In genomic region chr5:6462671-6463070, GRCh38 we compare ENCODE assay signal across 20 cellular contexts. TPM values are rescaled to one million over a fixed set of nuclear protein-coding genes. Genes with fewer than 3 reads are reported as not detected.
DNase-seq lines count a peak whose midpoint lies in the region; ATAC-seq and TF ChIP-seq lines count a peak whose summit lies in the region.
"Had no signal": no experiment of that assay in that cellular context is flagged by ENCODE, and none has a peak within 500 bp of the region (broad histone marks: within the 10 kb centered on the region; RNA-seq: fewer than 3 reads in every experiment).

No MANE protein-coding gene starts in this region.

- H3K27me3 ChIP-seq in psoas muscle (ENCODE audit: insufficient read depth in 3 of 3, low read length in 2 of 3): no peaks in the 10 kb centered on the region
- H3K27me3 ChIP-seq in stomach: peaks cover 0 to 8% (median 0%) of the 10 kb centered on the region in 3 donors
- H3K27me3 ChIP-seq: BE2C, BLaER1 had no signal

- ATAC-seq in psoas muscle (no peak), GM21390 (IDR thresholded peaks at IDR 0.05; ENCODE audit: unreplicated experiment) (no peak)
- ATAC-seq: A549 had no signal

- no peak for TF ChIP-seq EP300 in stomach (IDR thresholded peaks at IDR 0.05)

- peaks cover 53% of the 10 kb centered on the region for H3K4me1 ChIP-seq in psoas muscle
- no peaks in the 10 kb centered on the region for H3K4me1 ChIP-seq in stomach
- H3K4me1 ChIP-seq: A549, BE2C, Caco-2 had no signal

- intact Hi-C loops in psoas muscle (cut with DNase I) (no loop called here), stomach (cut with DNase I; ENCODE audit: low total_unique reads) (no loop called here)

- H3K36me3 ChIP-seq in psoas muscle (ENCODE audit: insufficient read depth in 1 of 2, low read depth in 1 of 2): peaks cover 0 to 5% of the 10 kb centered on the region in 2 donors
- H3K36me3 ChIP-seq in stomach: no peaks in the 10 kb centered on the region
- H3K36me3 ChIP-seq: BLaER1 had no signal

- DNase-seq in islet precursor cell (peak; percentile 12), psoas muscle (no peak), stomach (no peak), cerebellum (ENCODE audit: low spot score) (no peak), COR-L47 (lab: John Stamatoyannopoulos, UW) (no peak)
- DNase-seq: ACHN; BE2C; C1 segment of cervical spinal cord; Caco-2; Calu3; CD4-positive, alpha-beta memory T cell; CD4-positive, CD25-positive, alpha-beta regulatory T cell; CD8-positive, alpha-beta memory T cell; GF-D8 had no signal

- WGBS in psoas muscle, 3 donors: 91 to 94% (median 92%) methylated on average over 7 of the region's 7 CpGs
- WGBS in stomach, 5 donors: 88 to 93% (median 88%) methylated on average over 7 of the region's 7 CpGs

- no peak for TF ChIP-seq CTCF in psoas muscle (IDR thresholded peaks at IDR 0.05)
- no peak for TF ChIP-seq CTCF in stomach (IDR thresholded peaks at IDR 0.05)

- no peak overlapping the region for H3K4me3 ChIP-seq in psoas muscle
- no peak overlapping the region for H3K4me3 ChIP-seq in stomach
- H3K4me3 ChIP-seq: A549, BLaER1 had no signal

- H3K9me3 ChIP-seq in psoas muscle (no peaks in the 10 kb centered on the region), stomach (no peaks in the 10 kb centered on the region)
- H3K9me3 ChIP-seq: BE2C, BLaER1, Caco-2 had no signal

- TF ChIP-seq POLR2A in stomach (IDR thresholded peaks at IDR 0.05): no peak

- H3K27ac ChIP-seq in cingulate gyrus (ENCODE audit: low read depth, low read length) (peak overlapping the region; percentile 19), psoas muscle (peak overlapping the region; percentile 53), stomach (no peak overlapping the region)
- H3K27ac ChIP-seq: A549, BLaER1 had no signal

RNA-seq across cellular contexts. Expression of gene UBE2QL1, which starts 14.0 kb away (rescaled TPM):
- total RNA-seq in psoas muscle: 10 to 100 TPM; 12.9 to 96.2 (median 20.6) TPM
- polyA plus RNA-seq in psoas muscle: 10 to 100 TPM in 2 of 3 donors, 1 to 10 TPM in 1; 3.2 to 63.4 (median 33.3) TPM
- 1 to 10 TPM in 1 of 5 donors, under 1 TPM in 3, not detected in 1; 0.58 to 6.1 (median 0.91) TPM for total RNA-seq in stomach
- 1 to 10 TPM in 2 of 3 donors, under 1 TPM in 1; 0.95 to 2.7 (median 2.3) TPM for polyA plus RNA-seq in stomach
- total RNA-seq in cerebellum: 22.6 TPM
- total RNA-seq: Caco-2; Calu3; CD4-positive, alpha-beta memory T cell; CD4-positive, CD25-positive, alpha-beta regulatory T cell; CD8-positive, alpha-beta memory T cell had no signal
- polyA plus RNA-seq: AG04450; CD14-positive monocyte; CD4-positive, alpha-beta memory T cell; CD4-positive, CD25-positive, alpha-beta regulatory T cell; CD8-positive, alpha-beta memory T cell had no signal

Comparison
In these comparisons a context has a peak if more than half of its experiments do, and no peak if none do; other contexts are left out.
1. H3K27ac ChIP-seq: peak in cingulate gyrus (single experiment) and psoas muscle (single experiment); none in stomach (0 of 5).